Comparison of ENCODE assay signal across 8 cellular contexts in the genomic region with DNA sequence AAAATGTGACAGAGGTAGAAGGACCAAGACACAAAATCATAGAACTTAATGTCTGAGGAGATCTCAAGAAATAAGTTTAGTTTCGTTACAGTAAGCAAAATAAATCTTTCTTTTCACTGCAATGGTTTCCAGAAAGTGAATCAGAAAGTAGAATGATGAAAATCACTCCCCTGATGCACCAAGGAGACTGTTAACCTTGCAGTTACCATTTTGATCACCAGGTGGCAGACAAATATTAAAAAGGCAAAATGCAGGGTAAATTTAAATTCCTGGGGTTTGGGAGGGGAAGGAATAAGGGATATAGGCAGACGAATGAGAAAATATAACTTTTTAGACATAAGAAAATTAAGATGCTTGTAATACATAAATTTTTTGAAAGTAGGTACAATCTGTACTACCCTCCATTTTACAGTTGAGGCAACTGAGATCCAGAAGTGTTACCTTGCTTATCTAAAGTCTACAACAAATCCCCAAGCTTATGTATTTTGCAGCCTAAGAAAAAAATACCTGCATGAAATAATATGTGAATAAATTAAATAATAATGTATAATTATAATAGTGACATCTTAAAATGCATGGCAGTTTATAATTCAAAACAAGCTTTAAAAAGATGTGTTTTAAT.
A peak's percentile ranks its signal among the peaks of the same experiment; 100 is the strongest.
DNase-seq lines count a peak whose midpoint lies in the region; ATAC-seq and TF ChIP-seq lines count a peak whose summit lies in the region.

No MANE protein-coding gene starts in this region.

- H3K4me1 Mint-ChIP-seq in activated CD8-positive, alpha-beta T cell treated with anti-CD3 and anti-CD28 coated beads, Interleukin-2, amount 10 ng/mL, durations not matched to agents 7 days and 5 days (ENCODE audit: low read depth): no peaks in the 10 kb centered on the region

- CTCF ChIA-PET in HEK293T (lab: Yijun Ruan, JAX): interaction anchor here (0.7 to 0.9 kb wide), 2 partner anchors 48 to 348 kb away, joined by 3 read pairs; no protein-coding TSS in a partner anchor
- CTCF ChIA-PET in activated CD8-positive, alpha-beta T cell treated with anti-CD3 and anti-CD28 coated beads, Interleukin-2, amount 10 ng/mL, durations not matched to agents 7 days and 5 days (lab: Charles Lee): interaction anchor here (0.6 to 2.6 kb wide), 19 partner anchors 9 to 946 kb away, joined by 3 to 37 read pairs (median 4); a partner anchor contains a TSS

- H3K27me3 ChIP-seq in effector memory CD4-positive, alpha-beta T cell (replicated peaks; ENCODE audit: control insufficient read depth, insufficient read depth, low read length, poor library complexity, severe bottlenecking): no peaks in the 10 kb centered on the region

- no peaks in the 10 kb centered on the region for H3K36me3 Mint-ChIP-seq in activated CD8-positive, alpha-beta T cell treated with anti-CD3 and anti-CD28 coated beads, Interleukin-2, amount 10 ng/mL, durations not matched to agents 7 days and 5 days (ENCODE audit: low read depth)

- H3K36me3 ChIP-seq in effector memory CD4-positive, alpha-beta T cell (ENCODE audit: control insufficient read depth, insufficient read depth, low read length): no peaks in the 10 kb centered on the region

- H3K9me3 ChIP-seq in effector memory CD4-positive, alpha-beta T cell (ENCODE audit: control insufficient read depth, low read length): no peaks in the 10 kb centered on the region

- no peak overlapping the region for H3K27ac ChIP-seq in effector memory CD4-positive, alpha-beta T cell (ENCODE audit: insufficient read depth, low read length, poor library complexity, severe bottlenecking)

- peak; percentile 9 for DNase-seq in Ammon's horn (ENCODE audit: low spot score)
- DNase-seq in GM10266 (ENCODE audit: extremely low spot score): peak; percentile 21
- DNase-seq in HEK293T (ENCODE audit: extremely low spot score): peak; percentile 38
- peak; percentile 74 for DNase-seq in NAMALWA (ENCODE audit: low spot score)
- DNase-seq in activated CD8-positive, alpha-beta T cell treated with anti-CD3 and anti-CD28 coated beads, Interleukin-2, amount 10 ng/mL, durations not matched to agents 7 days and 5 days: peak; percentile 49
- DNase-seq in iris pigment epithelial cell (ENCODE audit: low read depth): peak; percentile 39
- no peak for DNase-seq in effector memory CD4-positive, alpha-beta T cell

- no peaks in the 10 kb centered on the region for H3K4me1 ChIP-seq in effector memory CD4-positive, alpha-beta T cell (ENCODE audit: control insufficient read depth, insufficient read depth, low read length, poor library complexity, severe bottlenecking)

- H3K9me3 Mint-ChIP-seq in activated CD8-positive, alpha-beta T cell treated with anti-CD3 and anti-CD28 coated beads, Interleukin-2, amount 10 ng/mL, durations not matched to agents 7 days and 5 days (ENCODE audit: insufficient read depth): no peaks in the 10 kb centered on the region

- peak; percentile 58 for TF ChIP-seq CTCF in GM10266 (IDR thresholded peaks at IDR 0.05; ENCODE audit: control insufficient read depth, insufficient read depth, low read depth, missing control alignments)

- ATAC-seq in activated CD8-positive, alpha-beta T cell treated with anti-CD3 and anti-CD28 coated beads, Interleukin-2, amount 10 ng/mL, durations not matched to agents 7 days and 5 days: peak; percentile 36
- ATAC-seq in HG02840 (IDR thresholded peaks at IDR 0.05; ENCODE audit: low FRiP score, unreplicated experiment): no peak

- H3K27ac Mint-ChIP-seq in activated CD8-positive, alpha-beta T cell treated with anti-CD3 and anti-CD28 coated beads, Interleukin-2, amount 10 ng/mL, durations not matched to agents 7 days and 5 days: no peak overlapping the region

- POLR2A ChIA-PET in HEK293T (lab: Yijun Ruan, JAX): no interaction called here
- POLR2A ChIA-PET in activated CD8-positive, alpha-beta T cell treated with anti-CD3 and anti-CD28 coated beads, Interleukin-2, amount 10 ng/mL, durations not matched to agents 7 days and 5 days (lab: Charles Lee): no interaction called here

- H3K4me3 Mint-ChIP-seq in activated CD8-positive, alpha-beta T cell treated with anti-CD3 and anti-CD28 coated beads, Interleukin-2, amount 10 ng/mL, durations not matched to agents 7 days and 5 days: no peak overlapping the region

- no peaks in the 10 kb centered on the region for H3K27me3 Mint-ChIP-seq in activated CD8-positive, alpha-beta T cell treated with anti-CD3 and anti-CD28 coated beads, Interleukin-2, amount 10 ng/mL, durations not matched to agents 7 days and 5 days (ENCODE audit: low read depth)

- H3K4me3 ChIP-seq in effector memory CD4-positive, alpha-beta T cell (ENCODE audit: insufficient read depth, low read depth, low read length, poor library complexity, severe bottlenecking): no peak overlapping the region

TF ChIP-seq in HEK293T, 16 proteins besides CTCF, POLR2A, EP300 and RAD21:
- TF ChIP-seq SUZ12 (IDR thresholded peaks at IDR 0.05) (no peak), L3MBTL2 (conservative IDR thresholded peaks at IDR 0.05) (no peak), TARDBP (IDR thresholded peaks at IDR 0.05) (no peak), ARNT (IDR thresholded peaks at IDR 0.05) (no peak)
- TF ChIP-seq, protein P1, sequence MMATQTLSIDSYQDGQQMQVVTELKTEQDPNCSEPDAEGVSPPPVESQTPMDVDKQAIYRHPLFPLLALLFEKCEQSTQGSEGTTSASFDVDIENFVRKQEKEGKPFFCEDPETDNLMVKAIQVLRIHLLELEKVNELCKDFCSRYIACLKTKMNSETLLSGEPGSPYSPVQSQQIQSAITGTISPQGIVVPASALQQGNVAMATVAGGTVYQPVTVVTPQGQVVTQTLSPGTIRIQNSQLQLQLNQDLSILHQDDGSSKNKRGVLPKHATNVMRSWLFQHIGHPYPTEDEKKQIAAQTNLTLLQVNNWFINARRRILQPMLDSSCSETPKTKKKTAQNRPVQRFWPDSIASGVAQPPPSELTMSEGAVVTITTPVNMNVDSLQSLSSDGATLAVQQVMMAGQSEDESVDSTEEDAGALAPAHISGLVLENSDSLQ (IDR thresholded peaks at IDR 0.05): no peak

Comparison
In these comparisons a context has a peak if more than half of its experiments do, and no peak if none do; other contexts are left out.
1. DNase-seq: peak in Ammon's horn (single experiment), GM10266 (single experiment), HEK293T (single experiment), NAMALWA (single experiment), activated CD8-positive, alpha-beta T cell treated with anti-CD3 and anti-CD28 coated beads, Interleukin-2, amount 10 ng/mL, durations not matched to agents 7 days and 5 days (single experiment) and iris pigment epithelial cell (single experiment); none in effector memory CD4-positive, alpha-beta T cell (0 of 3).